Comparison of ENCODE assay signal across 10 cellular contexts in genomic region chr1:16981269-16981849, GRCh38. TPM values are rescaled to one million over a fixed set of nuclear protein-coding genes. Genes with fewer than 3 reads are reported as not detected.
DNase-seq lines count a peak whose midpoint lies in the region; ATAC-seq and TF ChIP-seq lines count a peak whose summit lies in the region.
"Had no signal": no experiment of that assay in that cellular context is flagged by ENCODE, and none has a peak within 500 bp of the region (broad histone marks: within the 10 kb centered on the region; RNA-seq: fewer than 3 reads in every experiment).

No MANE protein-coding gene starts in this region.

- no peak overlapping the region for H3K4me3 ChIP-seq in prostate gland

- no peak for ATAC-seq in activated T-cell treated with anti-CD3 and anti-CD28 coated beads, Interleukin-2, amount 50 U/mL, for 72 hours (replicated peaks in 1 of 2)
- no peak for ATAC-seq in activated T-helper 17 cell treated with anti-CD3 and anti-CD28 coated beads, Interleukin-2, amount 50 U/mL, for 72 hours (replicated peaks)

- peak overlapping the region; percentile 64 to 77 for H3K4me3 Mint-ChIP-seq in activated T-cell treated with anti-CD3 and anti-CD28 coated beads, Interleukin-2, amount 50 U/mL, for 72 hours
- H3K4me3 Mint-ChIP-seq in activated T-helper 17 cell treated with anti-CD3 and anti-CD28 coated beads, Interleukin-2, amount 50 U/mL, for 72 hours = peak overlapping the region; percentile 53
- H3K4me3 Mint-ChIP-seq in type B pancreatic cell = peak overlapping the region; percentile 90

- no peak for DNase-seq in activated T-cell treated with anti-CD3 and anti-CD28 coated beads, Interleukin-2, amount 50 U/mL, for 72 hours
- DNase-seq in activated T-cell treated with anti-CD3 and anti-CD28 coated beads, Interleukin-2, amount 50 U/mL, for 48 hours = no peak
- DNase-seq in glomerular visceral epithelial cell (ENCODE audit: extremely low spot score) (peak; percentile 78), type B pancreatic cell (ENCODE audit: extremely low spot score, unreplicated experiment) (no peak), NCI-H82 (lab: John Stamatoyannopoulos, UW) (no peak), NCI-H2196 (lab: John Stamatoyannopoulos, UW; ENCODE audit: unreplicated experiment) (no peak), prostate gland (ENCODE audit: low spot score) (no peak)
- DNase-seq: mesendoderm had no signal

- WGBS in prostate gland = 92% methylated on average over 10 of the region's 10 CpGs

- no peaks in the 10 kb centered on the region for H3K4me1 ChIP-seq in prostate gland (replicated peaks)

- no peaks in the 10 kb centered on the region for H3K36me3 Mint-ChIP-seq in activated T-cell treated with anti-CD3 and anti-CD28 coated beads, Interleukin-2, amount 50 U/mL, for 72 hours (ENCODE audit: insufficient read depth in 2 of 2)
- H3K36me3 Mint-ChIP-seq in activated T-helper 17 cell treated with anti-CD3 and anti-CD28 coated beads, Interleukin-2, amount 50 U/mL, for 72 hours (ENCODE audit: low read depth) = peaks cover 10% of the 10 kb centered on the region
- no peaks in the 10 kb centered on the region for H3K36me3 Mint-ChIP-seq in type B pancreatic cell

- intact Hi-C loops in prostate gland (cut with DNase I) = no loop called here

- no peak overlapping the region for H3K27ac ChIP-seq in prostate gland
- H3K27ac ChIP-seq: C4-2B had no signal

- no peaks in the 10 kb centered on the region for H3K36me3 ChIP-seq in prostate gland

- no peak for TF ChIP-seq POLR2A in prostate gland (IDR thresholded peaks at IDR 0.05)

- no peaks in the 10 kb centered on the region for H3K9me3 Mint-ChIP-seq in activated T-cell treated with anti-CD3 and anti-CD28 coated beads, Interleukin-2, amount 50 U/mL, for 72 hours
- H3K9me3 Mint-ChIP-seq in activated T-helper 17 cell treated with anti-CD3 and anti-CD28 coated beads, Interleukin-2, amount 50 U/mL, for 72 hours = no peaks in the 10 kb centered on the region
- H3K9me3 Mint-ChIP-seq in type B pancreatic cell = no peaks in the 10 kb centered on the region

- H3K4me1 Mint-ChIP-seq in activated T-cell treated with anti-CD3 and anti-CD28 coated beads, Interleukin-2, amount 50 U/mL, for 72 hours (ENCODE audit: low read depth) = peaks cover 10% of the 10 kb centered on the region
- H3K4me1 Mint-ChIP-seq in activated T-helper 17 cell treated with anti-CD3 and anti-CD28 coated beads, Interleukin-2, amount 50 U/mL, for 72 hours = peaks cover 6% of the 10 kb centered on the region
- H3K4me1 Mint-ChIP-seq in type B pancreatic cell (ENCODE audit: unreplicated experiment) = peaks cover 32% of the 10 kb centered on the region

- H3K27me3 Mint-ChIP-seq in activated T-cell treated with anti-CD3 and anti-CD28 coated beads, Interleukin-2, amount 50 U/mL, for 72 hours (ENCODE audit: low read depth) = peaks cover 20% of the 10 kb centered on the region
- H3K27me3 Mint-ChIP-seq in activated T-helper 17 cell treated with anti-CD3 and anti-CD28 coated beads, Interleukin-2, amount 50 U/mL, for 72 hours = peaks cover 15% of the 10 kb centered on the region
- peaks cover 5% of the 10 kb centered on the region for H3K27me3 Mint-ChIP-seq in type B pancreatic cell

- no peaks in the 10 kb centered on the region for H3K27me3 ChIP-seq in prostate gland (replicated peaks; ENCODE audit: insufficient read depth)

- no peaks in the 10 kb centered on the region for H3K9me3 ChIP-seq in prostate gland

- TF ChIP-seq CTCF in type B pancreatic cell (conservative IDR thresholded peaks at IDR 0.05) (no peak), prostate gland (IDR thresholded peaks at IDR 0.05) (no peak)

- H3K27ac Mint-ChIP-seq in activated T-cell treated with anti-CD3 and anti-CD28 coated beads, Interleukin-2, amount 50 U/mL, for 72 hours = no peak overlapping the region
- peak overlapping the region; percentile 4 for H3K27ac Mint-ChIP-seq in activated T-helper 17 cell treated with anti-CD3 and anti-CD28 coated beads, Interleukin-2, amount 50 U/mL, for 72 hours
- H3K27ac Mint-ChIP-seq in type B pancreatic cell = peak overlapping the region; percentile 86

RNA-seq across cellular contexts. Expression of gene MFAP2, which starts 0.9 kb away (rescaled TPM):
- total RNA-seq in activated T-cell treated with anti-CD3 and anti-CD28 coated beads, Interleukin-2, amount 50 U/mL, for 72 hours = under 1 TPM; 0.37 to 0.67 TPM
- not detected for total RNA-seq in activated T-helper 17 cell treated with anti-CD3 and anti-CD28 coated beads, Interleukin-2, amount 50 U/mL, for 72 hours
- 112 and 158 TPM in 2 replicates for total RNA-seq in type B pancreatic cell (ENCODE audit: low replicate concordance)
- 10 to 100 TPM in 1 of 2 donors, 1 to 10 TPM in 1; 6.3 to 31.0 TPM for total RNA-seq in prostate gland

RNA-seq across cellular contexts. Expression of gene ATP13A2, which starts 30.4 kb away (rescaled TPM):
- 10 to 100 TPM; 22.2 to 23.8 TPM for total RNA-seq in activated T-cell treated with anti-CD3 and anti-CD28 coated beads, Interleukin-2, amount 50 U/mL, for 72 hours
- total RNA-seq in activated T-helper 17 cell treated with anti-CD3 and anti-CD28 coated beads, Interleukin-2, amount 50 U/mL, for 72 hours = 10 to 100 TPM; 24.2 to 51.7 TPM
- total RNA-seq in type B pancreatic cell (ENCODE audit: low replicate concordance) (66.4 and 80.3 TPM in 2 replicates), prostate gland (10 to 100 TPM; 45.4 to 47.9 TPM)

RNA-seq across cellular contexts. Expression of gene CROCC, which starts 59.6 kb away (rescaled TPM):
- 10 to 100 TPM; 16.8 to 24.7 TPM for total RNA-seq in activated T-cell treated with anti-CD3 and anti-CD28 coated beads, Interleukin-2, amount 50 U/mL, for 72 hours
- 10 to 100 TPM; 21.2 to 24.5 TPM for total RNA-seq in activated T-helper 17 cell treated with anti-CD3 and anti-CD28 coated beads, Interleukin-2, amount 50 U/mL, for 72 hours
- total RNA-seq in type B pancreatic cell (ENCODE audit: low replicate concordance) = 23.5 and 40.1 TPM in 2 replicates
- total RNA-seq in prostate gland = 10 to 100 TPM; 19.6 to 68.7 TPM

Comparison
In these comparisons a context has a peak if more than half of its experiments do, and no peak if none do; other contexts are left out.
1. RNA of gene MFAP2, which starts 0.9 kb away (total RNA-seq): 112 to 158 TPM in type B pancreatic cell and 6.3 to 31.0 TPM in prostate gland; 0.37 to 0.67 TPM in activated T-cell treated with anti-CD3 and anti-CD28 coated beads, Interleukin-2, amount 50 U/mL, for 72 hours and not detected in activated T-helper 17 cell treated with anti-CD3 and anti-CD28 coated beads, Interleukin-2, amount 50 U/mL, for 72 hours; every median in the first group is over 4 times any median in the second.
2. Peak in every context shown above with its lines, with median percentiles within 50 percentile points of each other: H3K4me3 Mint-ChIP-seq.